Comparison of ENCODE assay signal across 26 cellular contexts in genomic region chr5:25823330-25823873, GRCh38.
"Had no signal": no experiment of that assay in that cellular context is flagged by ENCODE, and none has a peak within 500 bp of the region (broad histone marks: within the 10 kb centered on the region; RNA-seq: fewer than 3 reads in every experiment).

No MANE protein-coding gene starts in this region.

- ATAC-seq: left colon; left lung; mucosa of descending colon; naive thymus-derived CD4-positive, alpha-beta T cell; natural killer cell treated with Interleukin-12 subunit alpha and Interleukin-12 subunit beta and Interleukin-15 and Interleukin-18, amount 100 ng/mL, for 72 hours; stimulated activated naive B cell treated with anti-CD40 and anti-IgM and Interleukin-4, amounts not matched to agents 10 μg/mL and 1 μg/mL and 100 μg/mL, for 72 hours; stimulated activated naive CD8-positive, alpha-beta T cell treated with anti-CD3 and anti-CD28 coated beads, Interleukin-15, Interleukin-2, amounts not matched to agents 100 U/mL and 50 U/mL, for 24 hours had no signal

- H3K4me1 Mint-ChIP-seq: naive thymus-derived CD4-positive, alpha-beta T cell; stimulated activated naive B cell treated with anti-CD40 and anti-IgM and Interleukin-4, amounts not matched to agents 10 μg/mL and 1 μg/mL and 100 μg/mL, for 72 hours had no signal

- H3K4me1 ChIP-seq: left lung, lower lobe of right lung, right lobe of liver, stomach, tibial artery, uterus had no signal

- H3K4me3 ChIP-seq: left lung, lower lobe of right lung, mucosa of descending colon, ovary, right lobe of liver, smooth muscle cell, stomach, thoracic aorta, tibial artery, uterus had no signal

- DNase-seq: hippocampal formation; kidney glomerular epithelial cell; left colon; lower lobe of right lung; mammary epithelial cell; mesenchymal stem cell; mucosa of descending colon; naive thymus-derived CD4-positive, alpha-beta T cell; right lobe of liver; stimulated activated CD4-positive, alpha-beta T cell treated with anti-CD3 and anti-CD28 coated beads, Interleukin-1b, Interleukin-23, amount 100 ng/mL, for 48 hours; stimulated activated CD4-positive, alpha-beta T cell treated with anti-CD3 and anti-CD28 coated beads, Interleukin-2, amount 100 ng/mL, for 48 hours; stimulated activated CD4-positive, alpha-beta T cell treated with anti-CD3 and anti-CD28 coated beads, Interleukin-4, amount 100 ng/mL, for 4 hours; stimulated activated CD8-positive, alpha-beta memory T cell treated with anti-CD3 and anti-CD28 coated beads, Interleukin-4, amount 100 ng/mL, for 48 hours; stimulated activated naive B cell treated with anti-CD40 and anti-IgM and Interleukin-4, amounts not matched to agents 10 μg/mL and 1 μg/mL and 100 μg/mL, for 72 hours; stimulated activated naive CD8-positive, alpha-beta T cell treated with anti-CD3 and anti-CD28 coated beads, Interleukin-15, Interleukin-2, amounts not matched to agents 100 U/mL and 50 U/mL, for 24 hours; stomach; tibial artery; trophoblast cell; uterus had no signal

- H3K36me3 ChIP-seq: left lung, lower lobe of right lung, ovary, right lobe of liver, stomach, thoracic aorta, tibial artery, uterus had no signal

- H3K27ac Mint-ChIP-seq: mesothelial cell of epicardium; naive thymus-derived CD4-positive, alpha-beta T cell; natural killer cell treated with Interleukin-12 subunit alpha and Interleukin-12 subunit beta and Interleukin-15 and Interleukin-18, amount 100 ng/mL, for 72 hours; progenitor cell of endocrine pancreas; stimulated activated naive B cell treated with anti-CD40 and anti-IgM and Interleukin-4, amounts not matched to agents 10 μg/mL and 1 μg/mL and 100 μg/mL, for 72 hours had no signal

- H3K9me3 ChIP-seq: lower lobe of right lung, ovary, right lobe of liver, thoracic aorta, uterus had no signal

- H3K36me3 Mint-ChIP-seq: mesothelial cell of epicardium; naive thymus-derived CD4-positive, alpha-beta T cell; stimulated activated naive B cell treated with anti-CD40 and anti-IgM and Interleukin-4, amounts not matched to agents 10 μg/mL and 1 μg/mL and 100 μg/mL, for 72 hours had no signal

- H3K27ac ChIP-seq: left lung, lower lobe of right lung, ovary, right lobe of liver, stomach, thoracic aorta, tibial artery, uterus had no signal

- H3K4me3 Mint-ChIP-seq: mesothelial cell of epicardium; naive thymus-derived CD4-positive, alpha-beta T cell; natural killer cell treated with Interleukin-12 subunit alpha and Interleukin-12 subunit beta and Interleukin-15 and Interleukin-18, amount 100 ng/mL, for 72 hours; stimulated activated naive B cell treated with anti-CD40 and anti-IgM and Interleukin-4, amounts not matched to agents 10 μg/mL and 1 μg/mL and 100 μg/mL, for 72 hours had no signal

- H3K27me3 ChIP-seq: left lung, ovary, right lobe of liver, stomach, tibial artery, uterus had no signal

- H3K27me3 Mint-ChIP-seq: naive thymus-derived CD4-positive, alpha-beta T cell; natural killer cell treated with Interleukin-12 subunit alpha and Interleukin-12 subunit beta and Interleukin-15 and Interleukin-18, amount 100 ng/mL, for 72 hours; progenitor cell of endocrine pancreas; stimulated activated naive B cell treated with anti-CD40 and anti-IgM and Interleukin-4, amounts not matched to agents 10 μg/mL and 1 μg/mL and 100 μg/mL, for 72 hours had no signal
